ENCODE assay signal across 1 cellular context in genomic region chr11:72069787-72070251, GRCh38.
A peak's percentile ranks its signal among the peaks of the same experiment; 100 is the strongest.
TF ChIP-seq lines count a peak whose summit lies in the region.

No MANE protein-coding gene starts in this region.

TF ChIP-seq in HepG2, 621 proteins besides CTCF, POLR2A, EP300 and RAD21:
- TF ChIP-seq BATF2 (CRISPR knock-in tag; IDR thresholded peaks at IDR 0.05) (no peak), ZNF597 (CRISPR knock-in tag; IDR thresholded peaks at IDR 0.05) (no peak), CENPX (CRISPR knock-in tag; IDR thresholded peaks at IDR 0.05) (no peak), NFE2 (CRISPR knock-in tag; IDR thresholded peaks at IDR 0.05) (no peak), FOSL2 (CRISPR knock-in tag; IDR thresholded peaks at IDR 0.05) (peak; percentile 67)
